Comparison of ENCODE assay signal across 15 cellular contexts in the genomic region with DNA sequence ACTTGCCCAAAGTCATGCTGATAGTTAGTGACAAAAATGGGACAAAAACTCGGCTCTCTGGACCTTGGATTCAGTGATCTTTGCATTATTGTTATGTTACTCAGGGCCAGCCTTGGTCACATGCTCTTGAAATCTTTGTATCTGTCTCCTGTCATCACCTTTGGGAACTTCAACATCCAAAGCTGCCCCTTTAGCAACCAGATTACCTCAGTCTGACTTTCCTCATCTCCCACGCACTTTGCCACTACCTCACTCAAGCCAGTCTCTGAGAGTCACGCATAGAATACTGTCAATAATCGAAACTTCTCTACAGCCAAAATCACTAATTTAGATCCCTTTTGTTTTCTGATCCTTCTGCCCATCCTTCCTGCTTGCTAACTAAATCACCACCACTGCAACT.
"Had no signal": no experiment of that assay in that cellular context is flagged by ENCODE, and none has a peak within 500 bp of the region (broad histone marks: within the 10 kb centered on the region; RNA-seq: fewer than 3 reads in every experiment).

No MANE protein-coding gene starts in this region.

- H3K4me3 ChIP-seq: coronary artery, right atrium auricular region, transverse colon had no signal

- H3K27ac ChIP-seq: coronary artery, neutrophil, right atrium auricular region, transverse colon had no signal

- H3K9me3 Mint-ChIP-seq: activated CD4-positive, alpha-beta memory T cell treated with anti-CD3 and anti-CD28 coated beads, Interleukin-2, amount 10 ng/mL, durations not matched to agents 7 days and 5 days; activated naive CD8-positive, alpha-beta T cell treated with anti-CD3 and anti-CD28 coated beads, Interleukin-2, amount 10 ng/mL, durations not matched to agents 7 days and 5 days; immature natural killer cell; naive thymus-derived CD8-positive, alpha-beta T cell had no signal

- H3K4me1 Mint-ChIP-seq: activated CD4-positive, alpha-beta memory T cell treated with anti-CD3 and anti-CD28 coated beads, Interleukin-2, amount 10 ng/mL, durations not matched to agents 7 days and 5 days; immature natural killer cell; naive thymus-derived CD8-positive, alpha-beta T cell had no signal

- H3K9me3 ChIP-seq: neutrophil, right atrium auricular region, transverse colon had no signal

- ATAC-seq: naive thymus-derived CD8-positive, alpha-beta T cell had no signal

- H3K36me3 Mint-ChIP-seq: activated naive CD8-positive, alpha-beta T cell treated with anti-CD3 and anti-CD28 coated beads, Interleukin-2, amount 10 ng/mL, durations not matched to agents 7 days and 5 days; immature natural killer cell; naive thymus-derived CD8-positive, alpha-beta T cell had no signal

- H3K36me3 ChIP-seq: neutrophil, right atrium auricular region, transverse colon had no signal

- H3K4me1 ChIP-seq: right atrium auricular region, transverse colon had no signal

- DNase-seq: activated CD4-positive, alpha-beta memory T cell treated with anti-CD3 and anti-CD28 coated beads, Interleukin-2, amount 10 ng/mL, durations not matched to agents 7 days and 5 days; activated CD4-positive, alpha-beta T cell treated with anti-CD3 and anti-CD28 coated beads for 1 hour; activated CD8-positive, alpha-beta memory T cell treated with anti-CD3 and anti-CD28 coated beads, Interleukin-2, amount 50 U/mL, for 4 hours; activated naive CD8-positive, alpha-beta T cell treated with anti-CD3 and anti-CD28 coated beads, Interleukin-2, amount 10 ng/mL, durations not matched to agents 7 days and 5 days; caudate nucleus; effector CD4-positive, alpha-beta T cell; immature natural killer cell; naive thymus-derived CD8-positive, alpha-beta T cell; stimulated activated naive CD4-positive, alpha-beta T cell; substantia nigra; T-helper 9 cell; transverse colon had no signal

- H3K4me3 Mint-ChIP-seq: activated CD4-positive, alpha-beta memory T cell treated with anti-CD3 and anti-CD28 coated beads, Interleukin-2, amount 10 ng/mL, durations not matched to agents 7 days and 5 days; activated naive CD8-positive, alpha-beta T cell treated with anti-CD3 and anti-CD28 coated beads, Interleukin-2, amount 10 ng/mL, durations not matched to agents 7 days and 5 days; immature natural killer cell; naive thymus-derived CD8-positive, alpha-beta T cell had no signal

- H3K27ac Mint-ChIP-seq: activated CD4-positive, alpha-beta memory T cell treated with anti-CD3 and anti-CD28 coated beads, Interleukin-2, amount 10 ng/mL, durations not matched to agents 7 days and 5 days; activated naive CD8-positive, alpha-beta T cell treated with anti-CD3 and anti-CD28 coated beads, Interleukin-2, amount 10 ng/mL, durations not matched to agents 7 days and 5 days; immature natural killer cell; naive thymus-derived CD8-positive, alpha-beta T cell had no signal

- H3K27me3 ChIP-seq: neutrophil, right atrium auricular region, transverse colon had no signal
